In genomic region chr2:120937736-120938131, GRCh38 we compare ENCODE assay signal across 1 cellular context.
TF ChIP-seq lines count a peak whose summit lies in the region.

No MANE protein-coding gene starts in this region.

TF ChIP-seq in IMR-90, 13 proteins besides CTCF, POLR2A, EP300 and RAD21 (continued from another document):
- TF ChIP-seq MAFK (IDR thresholded peaks at IDR 0.05; ENCODE audit: low read depth, low read length): no peak
- no peak for TF ChIP-seq FOS (IDR thresholded peaks at IDR 0.05; ENCODE audit: low read depth, low read length)
- no peak for TF ChIP-seq CHD1 (IDR thresholded peaks at IDR 0.05; ENCODE audit: low read depth, low read length)
- TF ChIP-seq MXI1 (IDR thresholded peaks at IDR 0.05; ENCODE audit: borderline replicate concordance, low read depth, low read length): no peak
- no peak for TF ChIP-seq RFX5 (IDR thresholded peaks at IDR 0.05; ENCODE audit: low read depth, low read length)
- no peak for TF ChIP-seq SMC3 (IDR thresholded peaks at IDR 0.05; ENCODE audit: low read depth, low read length)
- no peak for TF ChIP-seq CEBPB (IDR thresholded peaks at IDR 0.05; ENCODE audit: low read depth, low read length)
- no peak for TF ChIP-seq USF2 (IDR thresholded peaks at IDR 0.05; ENCODE audit: low read depth, low read length)
TF ChIP-seq in IMR-90: peak in this region for 0.
